Comparison of ENCODE assay signal across 21 cellular contexts in the genomic region with DNA sequence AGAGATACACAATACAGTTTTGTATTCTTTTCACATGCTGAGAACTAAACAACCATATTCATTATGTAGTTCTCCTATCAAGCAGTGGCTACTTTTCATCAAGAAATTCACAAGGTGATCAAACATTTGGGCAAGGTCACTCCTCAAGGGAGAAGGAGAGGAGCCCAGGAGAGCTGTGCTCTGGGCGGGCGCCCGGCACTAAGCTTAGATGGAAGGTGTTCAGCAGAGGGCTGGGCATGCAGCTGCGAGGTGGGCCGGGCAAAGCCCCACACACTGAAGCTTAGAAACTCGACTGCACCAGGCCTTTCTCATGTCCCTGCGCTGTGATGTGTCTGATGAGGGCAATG. TPM values are rescaled to one million over a fixed set of nuclear protein-coding genes. Genes with fewer than 3 reads are reported as not detected.
DNase-seq lines count a peak whose midpoint lies in the region; ATAC-seq and TF ChIP-seq lines count a peak whose summit lies in the region.
"Had no signal": no experiment of that assay in that cellular context is flagged by ENCODE, and none has a peak within 500 bp of the region (broad histone marks: within the 10 kb centered on the region; RNA-seq: fewer than 3 reads in every experiment).

No MANE protein-coding gene starts in this region.

- H3K4me3 ChIP-seq in HCT116 (replicated peaks in 1 of 2; ENCODE audit: low read depth in 1 of 2, low read length in 2 of 2) = no peak overlapping the region
- no peak overlapping the region for H3K4me3 ChIP-seq in neural progenitor cell
- H3K4me3 ChIP-seq in upper lobe of right lung = no peak overlapping the region
- H3K4me3 ChIP-seq: SJCRH30 had no signal

- H3K4me1 Mint-ChIP-seq in glutamatergic neuron (ENCODE audit: low read depth, unreplicated experiment) (peaks cover 24% of the 10 kb centered on the region), neural progenitor cell (peaks cover 63% of the 10 kb centered on the region)

- CTCF ChIA-PET in HCT116 (lab: Charles Lee) = interaction anchor here (1.2 kb wide), 1 partner anchor 12 kb away, joined by 3 read pairs; no protein-coding TSS in a partner anchor

- H3K27me3 Mint-ChIP-seq in glutamatergic neuron (ENCODE audit: unreplicated experiment) = peaks cover 6% of the 10 kb centered on the region
- H3K27me3 Mint-ChIP-seq in neural progenitor cell (ENCODE audit: insufficient read depth, low read depth) = peaks cover 26% of the 10 kb centered on the region

- H3K4me3 Mint-ChIP-seq in glutamatergic neuron (ENCODE audit: unreplicated experiment) (no peak overlapping the region), neural progenitor cell (peak overlapping the region; percentile 10)

- H3K9me3 ChIP-seq in HCT116 (ENCODE audit: control insufficient read depth in 1 of 2, insufficient read depth in 1 of 2, low read depth in 1 of 2, low read length in 2 of 2) (no peaks in the 10 kb centered on the region), neural progenitor cell (ENCODE audit: low read depth) (no peaks in the 10 kb centered on the region), upper lobe of right lung (no peaks in the 10 kb centered on the region)
- H3K9me3 ChIP-seq: SJCRH30 had no signal

- intact Hi-C loops in HCT116 (cut with micrococcal nuclease) = no loop called here
- intact Hi-C loops in upper lobe of right lung (cut with DNase I) = no loop called here

- POLR2A ChIA-PET in HCT116 (lab: Charles Lee) = no interaction called here

- TF ChIP-seq POLR2A in HCT116 (IDR thresholded peaks at IDR 0.05; ENCODE audit: borderline replicate concordance, extremely low read depth, insufficient read depth, insufficient read length) = no peak

- ATAC-seq in HCT116 (peak; percentile 32; the same call in 1 of the 2 replicates), upper lobe of right lung (no peak), HG02938 (IDR thresholded peaks at IDR 0.05; ENCODE audit: unreplicated experiment) (no peak)
- ATAC-seq: PC-3, Right ventricle myocardium inferior had no signal

- H3K27me3 ChIP-seq in HCT116 (ENCODE audit: insufficient read depth, low read length) (peaks cover 52% of the 10 kb centered on the region), neural progenitor cell (no peaks in the 10 kb centered on the region), upper lobe of right lung (peaks cover 55% of the 10 kb centered on the region)

- TF ChIP-seq CTCF in HCT116 (IDR thresholded peaks at IDR 0.05 in 2 of 3, conservative IDR thresholded peaks at IDR 0.05 in 1 of 3; ENCODE audit: borderline replicate concordance in 1 of 3, insufficient read depth in 1 of 3, low read depth in 2 of 3, low read length in 2 of 3) (no peak), glutamatergic neuron (IDR thresholded peaks at IDR 0.05; ENCODE audit: partially characterized antibody, unreplicated experiment) (no peak), neural progenitor cell (IDR thresholded peaks at IDR 0.05) (no peak), upper lobe of right lung (IDR thresholded peaks at IDR 0.05) (no peak)

- H3K27ac ChIP-seq in HCT116 (ENCODE audit: low read depth, low read length) (no peak overlapping the region), neural progenitor cell (no peak overlapping the region), upper lobe of right lung (no peak overlapping the region)
- H3K27ac ChIP-seq: SJCRH30 had no signal

- RAD21 ChIA-PET in HCT116 (lab: Charles Lee; ENCODE audit: low non-redundant PET in 1 of 2, low total read pairs in 2 of 2, uncharacterized antibody in 2 of 2, unreplicated experiment in 2 of 2) = no interaction called here

- H3K27ac Mint-ChIP-seq in glutamatergic neuron (ENCODE audit: unreplicated experiment) (peak overlapping the region; percentile 35), neural progenitor cell (no peak overlapping the region)
- H3K27ac Mint-ChIP-seq: CD4-positive, alpha-beta memory T cell had no signal

- H3F3A ChIP-seq in neural progenitor cell (ENCODE audit: low read depth) = peaks cover 32% of the 10 kb centered on the region

- no TSS peak for BruUV-seq in HCT116 (replicated peaks; lab: Mats Ljungman, UMichigan)

- H3K9me2 ChIP-seq in HCT116 (ENCODE audit: insufficient read depth) = no peaks in the 10 kb centered on the region

- peak overlapping the region; percentile 26; the same call in 1 of the 2 replicates for H3K4me2 ChIP-seq in HCT116 (ENCODE audit: low read length)
- peak overlapping the region; percentile 58 for H3K4me2 ChIP-seq in neural progenitor cell

- DNase-seq in HCT116 (ENCODE audit: low read depth, low spot score) = no peak
- no peak for DNase-seq in glutamatergic neuron
- DNase-seq in neural progenitor cell (ENCODE audit: low spot score) = no peak
- peak; percentile 55 for DNase-seq in upper lobe of right lung
- no peak for DNase-seq in NCI-H2171 (lab: John Stamatoyannopoulos, UW)
- DNase-seq in activated effector memory CD4-positive, alpha-beta T cell treated with Interleukin-2 at 50 U/mL for 16 hours = no peak
- DNase-seq: C1 segment of cervical spinal cord; CD4-positive, alpha-beta memory T cell; GF-D8; KBM-7; MM.1S; NCI-H2029; NCI-H446 treated with DMSO at 0.1 percent for 48 hours; NK-92 treated with Interleukin-12 subunit alpha and Interleukin-12 subunit beta, amount 100 ng/mL, for 24 hours; PC-3 had no signal

- TF ChIP-seq RAD21 in HCT116 (IDR thresholded peaks at IDR 0.05; ENCODE audit: low read depth) = no peak

- H3K4me1 ChIP-seq in HCT116 (ENCODE audit: control insufficient read depth in 1 of 2, insufficient read depth in 2 of 2, low read length in 2 of 2) = peaks cover 0 to 6% of the 10 kb centered on the region in 2 experiments; a peak in 3 of 4 replicates
- H3K4me1 ChIP-seq in neural progenitor cell = peaks cover 54% of the 10 kb centered on the region
- H3K4me1 ChIP-seq in upper lobe of right lung = no peaks in the 10 kb centered on the region
- H3K4me1 ChIP-seq: SJCRH30 had no signal

- H4K20me1 ChIP-seq in HCT116 (ENCODE audit: insufficient read depth) = no peaks in the 10 kb centered on the region
- H4K20me1 ChIP-seq in neural progenitor cell (ENCODE audit: low read depth) = no peaks in the 10 kb centered on the region

- H3K9ac ChIP-seq in HCT116 (ENCODE audit: low read length) (no peak overlapping the region), neural progenitor cell (no peak overlapping the region)

- H3K9me3 Mint-ChIP-seq in glutamatergic neuron (ENCODE audit: unreplicated experiment) = peaks cover 5% of the 10 kb centered on the region
- H3K9me3 Mint-ChIP-seq in neural progenitor cell = peaks cover 12% of the 10 kb centered on the region

- peak overlapping the region; percentile 40 for H2AFZ ChIP-seq in HCT116 (ENCODE audit: low read depth, low read length, poor library complexity, severe bottlenecking)
- H2AFZ ChIP-seq in neural progenitor cell (replicated peaks) = no peak overlapping the region

- no peaks in the 10 kb centered on the region for H3K36me3 Mint-ChIP-seq in glutamatergic neuron (ENCODE audit: unreplicated experiment)
- H3K36me3 Mint-ChIP-seq in neural progenitor cell = no peaks in the 10 kb centered on the region
- H3K36me3 Mint-ChIP-seq: CD4-positive, alpha-beta memory T cell had no signal

- H3K36me3 ChIP-seq in HCT116 (ENCODE audit: control insufficient read depth in 1 of 2, insufficient read depth in 2 of 2, low read length in 2 of 2) = no peaks in the 10 kb centered on the region
- H3K36me3 ChIP-seq in neural progenitor cell = no peaks in the 10 kb centered on the region
- H3K36me3 ChIP-seq in upper lobe of right lung = no peaks in the 10 kb centered on the region
- H3K36me3 ChIP-seq: SJCRH30 had no signal

- H3K79me2 ChIP-seq in HCT116 (ENCODE audit: insufficient read depth, low read length) (no peaks in the 10 kb centered on the region), neural progenitor cell (ENCODE audit: low read depth) (no peaks in the 10 kb centered on the region)

TF ChIP-seq in HCT116, 20 proteins besides CTCF, POLR2A, EP300 and RAD21:
- no peak for TF ChIP-seq YY1 (IDR thresholded peaks at IDR 0.05; ENCODE audit: extremely low read depth, insufficient replicate concordance, low read depth, low read length)
- TF ChIP-seq ZFX (IDR thresholded peaks at IDR 0.05) = no peak
- no peak for TF ChIP-seq TCF7L2 (IDR thresholded peaks at IDR 0.05; ENCODE audit: borderline replicate concordance, extremely low read depth, insufficient read depth, insufficient read length)
- TF ChIP-seq ZNF274 (IDR thresholded peaks at IDR 0.05; ENCODE audit: low read depth, low read length) = no peak

RNA-seq across cellular contexts. Expression of a gene that starts 30.4 kb away (rescaled TPM):
- total RNA-seq in HCT116 (2021; ENCODE audit: unreplicated experiment) (not detected), glutamatergic neuron (ENCODE audit: unreplicated experiment) (not detected), neural progenitor cell (ENCODE audit: low replicate concordance) (not detected in 2 replicates), upper lobe of right lung (not detected)
- not detected in 2 replicates for polyA plus RNA-seq in HCT116 (2012)
- total RNA-seq: CD4-positive, alpha-beta memory T cell; H4; PC-3; Right ventricle myocardium inferior; RPMI7951; SJCRH30 had no signal
- polyA plus RNA-seq: AG04450; CD4-positive, alpha-beta memory T cell had no signal
